ENCODE assay signal across 16 cellular contexts in the genomic region with DNA sequence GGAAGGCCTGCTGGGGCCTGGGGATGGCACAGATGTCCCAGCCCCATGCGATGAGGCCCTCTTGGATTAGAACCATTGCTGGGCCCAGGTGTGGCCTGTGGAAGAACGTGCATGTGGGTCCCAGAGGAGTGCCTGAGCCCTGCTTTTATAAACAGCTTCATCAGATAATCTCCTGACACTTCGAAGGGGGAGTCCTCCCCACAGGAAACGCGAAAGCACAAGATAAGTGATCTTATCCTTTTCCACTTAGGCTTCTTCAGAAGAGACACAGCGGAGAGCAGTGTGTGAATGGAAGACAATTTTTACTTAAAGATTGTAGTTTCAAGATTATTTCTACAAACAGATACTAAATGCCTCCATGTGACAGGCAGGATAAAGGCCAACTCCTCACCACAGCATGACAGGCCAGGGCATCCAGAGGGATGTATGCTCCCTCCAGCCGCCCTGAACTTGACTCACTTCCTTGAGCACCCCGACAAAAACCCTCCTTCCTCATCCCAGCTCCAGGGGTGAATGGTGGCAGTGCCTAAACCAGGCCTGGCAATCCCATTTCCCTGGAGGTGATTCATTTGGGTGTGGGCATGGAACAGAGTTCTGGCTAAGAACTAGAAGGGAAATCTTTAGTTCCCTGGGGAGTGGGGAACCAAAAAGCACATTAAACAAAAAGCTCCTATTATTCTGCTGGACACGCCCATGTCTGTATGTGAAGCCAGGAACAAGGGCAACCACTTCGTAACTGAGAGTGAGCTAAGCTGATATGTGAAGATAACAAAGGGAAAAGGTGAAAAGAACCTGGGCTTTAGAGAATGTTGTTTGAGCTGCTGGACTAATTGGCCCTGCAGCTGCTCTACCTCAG. TPM values are rescaled to one million over a fixed set of nuclear protein-coding genes. Genes with fewer than 3 reads are reported as not detected.
DNase-seq lines count a peak whose midpoint lies in the region; ATAC-seq and TF ChIP-seq lines count a peak whose summit lies in the region.
"Had no signal": no experiment of that assay in that cellular context is flagged by ENCODE, and none has a peak within 500 bp of the region (broad histone marks: within the 10 kb centered on the region; RNA-seq: fewer than 3 reads in every experiment).

No MANE protein-coding gene starts in this region.

- ATAC-seq in HG02884 (IDR thresholded peaks at IDR 0.05; ENCODE audit: unreplicated experiment), result no peak
- ATAC-seq: activated CD8-positive, alpha-beta memory T cell treated with anti-CD3 and anti-CD28 coated beads, Interleukin-2, amount 10 ng/mL, durations not matched to agents 7 days and 5 days; GM12878 had no signal

- DNase-seq in Calu3, result peak; percentile 35
- DNase-seq in HT1080 (ENCODE audit: low read depth), result peak; percentile 91
- DNase-seq in OCI-M1 (lab: John Stamatoyannopoulos, UW), result peak; percentile 44
- DNase-seq in fibroblast of the aortic adventitia (ENCODE audit: low read depth), result peak; percentile 69
- DNase-seq in NCI-H446 treated with DMSO at 0.1 percent for 48 hours (lab: John Stamatoyannopoulos, UW), result no peak
- no peak for DNase-seq in NCI-H510A (lab: John Stamatoyannopoulos, UW)
- DNase-seq in midbrain (lab: John Stamatoyannopoulos, UW), result no peak
- DNase-seq: activated CD8-positive, alpha-beta memory T cell treated with anti-CD3 and anti-CD28 coated beads, Interleukin-2, amount 10 ng/mL, durations not matched to agents 7 days and 5 days; kidney glomerular epithelial cell; NCI-H526 treated with DMSO at 0.1 percent for 48 hours had no signal

- no peaks in the 10 kb centered on the region for H3K9me3 Mint-ChIP-seq in Calu3 (ENCODE audit: low read depth, unreplicated experiment)
- H3K9me3 Mint-ChIP-seq: stimulated activated naive CD8-positive, alpha-beta T cell treated with anti-CD3 and anti-CD28 coated beads, Interleukin-15, Interleukin-2, amounts not matched to agents 100 ng/mL and 50 ng/mL, for 24 hours had no signal

- H3K4me3 ChIP-seq in fibroblast of the aortic adventitia (ENCODE audit: low read depth, low read length), result no peak overlapping the region
- H3K4me3 ChIP-seq: ascending aorta, GM12878 had no signal

- no peaks in the 10 kb centered on the region for H3K36me3 Mint-ChIP-seq in Calu3 (ENCODE audit: insufficient read depth, unreplicated experiment)
- H3K36me3 Mint-ChIP-seq: activated CD8-positive, alpha-beta memory T cell treated with anti-CD3 and anti-CD28 coated beads, Interleukin-2, amount 10 ng/mL, durations not matched to agents 7 days and 5 days; CD14-positive monocyte had no signal

- no peaks in the 10 kb centered on the region for H3K27me3 Mint-ChIP-seq in Calu3 (ENCODE audit: unreplicated experiment)
- H3K27me3 Mint-ChIP-seq: stimulated activated naive CD8-positive, alpha-beta T cell treated with anti-CD3 and anti-CD28 coated beads, Interleukin-15, Interleukin-2, amounts not matched to agents 100 ng/mL and 50 ng/mL, for 24 hours had no signal

- peaks cover 23% of the 10 kb centered on the region for H3K4me1 Mint-ChIP-seq in Calu3 (ENCODE audit: low read depth, unreplicated experiment)
- H3K4me1 Mint-ChIP-seq: activated CD8-positive, alpha-beta memory T cell treated with anti-CD3 and anti-CD28 coated beads, Interleukin-2, amount 10 ng/mL, durations not matched to agents 7 days and 5 days; CD14-positive monocyte had no signal

- intact Hi-C loops in Calu3 (cut with micrococcal nuclease; ENCODE audit: unreplicated experiment), result loop anchor here (5.0 kb wide), 3 partner anchors 62 to 308 kb away; a partner anchor contains a TSS

- TF ChIP-seq CTCF in Calu3 (IDR thresholded peaks at IDR 0.05; ENCODE audit: unreplicated experiment) (no peak), fibroblast of the aortic adventitia (IDR thresholded peaks at IDR 0.05; ENCODE audit: insufficient read depth, low read length) (no peak)

- H3K27ac Mint-ChIP-seq in Calu3 (ENCODE audit: unreplicated experiment), result peak overlapping the region; percentile 33
- H3K27ac Mint-ChIP-seq: activated CD8-positive, alpha-beta memory T cell treated with anti-CD3 and anti-CD28 coated beads, Interleukin-2, amount 10 ng/mL, durations not matched to agents 7 days and 5 days; CD14-positive monocyte; stimulated activated naive CD8-positive, alpha-beta T cell treated with anti-CD3 and anti-CD28 coated beads, Interleukin-15, Interleukin-2, amounts not matched to agents 100 ng/mL and 50 ng/mL, for 24 hours had no signal

- CTCF ChIA-PET in Calu3 (lab: Charles Lee), result interaction anchor here (1.0 kb wide), 1 partner anchor 8 kb away, joined by 3 read pairs; no protein-coding TSS in a partner anchor

- no TSS peak for BruUV-seq in Calu3 (replicated peaks; lab: Mats Ljungman, UMichigan)

- no peak overlapping the region for H3K4me3 Mint-ChIP-seq in Calu3 (ENCODE audit: low read depth, unreplicated experiment)
- H3K4me3 Mint-ChIP-seq: activated CD8-positive, alpha-beta memory T cell treated with anti-CD3 and anti-CD28 coated beads, Interleukin-2, amount 10 ng/mL, durations not matched to agents 7 days and 5 days; CD14-positive monocyte; stimulated activated naive CD8-positive, alpha-beta T cell treated with anti-CD3 and anti-CD28 coated beads, Interleukin-15, Interleukin-2, amounts not matched to agents 100 ng/mL and 50 ng/mL, for 24 hours had no signal

RNA-seq across cellular contexts. Expression of a gene that starts 56.2 kb away (rescaled TPM):
- 2.5 and 3.5 TPM in 2 replicates for total RNA-seq in Calu3 (2022)
- total RNA-seq in HT1080 (2014; rRNA removed; shearing (Covaris generic)), result 0.47 and 1.0 TPM in 2 replicates
- polyA plus RNA-seq in HT1080 (2015; cell fraction: cytosol; rRNA removed), result 3.8 and 3.9 TPM in 2 replicates
- polyA plus RNA-seq in HT1080 (2015; cell fraction: nucleus; rRNA removed), result 2.8 and 3.2 TPM in 2 replicates
- not detected in 2 replicates for total RNA-seq in fibroblast of the aortic adventitia (ENCODE audit: low replicate concordance)
- total RNA-seq: ascending aorta, HT-29 had no signal
- polyA plus RNA-seq: CD14-positive monocyte had no signal

Comparison
In these comparisons a context has a peak if more than half of its experiments do, and no peak if none do; other contexts are left out.
1. DNase-seq: peak in Calu3 (single experiment), HT1080 (single experiment), OCI-M1 (single experiment) and fibroblast of the aortic adventitia (single experiment); none in NCI-H446 treated with DMSO at 0.1 percent for 48 hours (single experiment), NCI-H510A (single experiment) and midbrain (single experiment).